Comparison of ENCODE assay signal across 9 cellular contexts in genomic region chr1:151309851-151310323, GRCh38. TPM values are rescaled to one million over a fixed set of nuclear protein-coding genes. Genes with fewer than 3 reads are reported as not detected.
DNase-seq lines count a peak whose midpoint lies in the region; ATAC-seq and TF ChIP-seq lines count a peak whose summit lies in the region.
"Had no signal": no experiment of that assay in that cellular context is flagged by ENCODE, and none has a peak within 500 bp of the region (broad histone marks: within the 10 kb centered on the region; RNA-seq: fewer than 3 reads in every experiment).

No MANE protein-coding gene starts in this region.

- H3K36me3 ChIP-seq in subcutaneous abdominal adipose tissue (ENCODE audit: control insufficient read depth in 5 of 5, insufficient read depth in 5 of 5, low read length in 5 of 5), result peaks cover 18 to 72% (median 63%) of the 10 kb centered on the region in 5 donors

- H3K4me3 ChIP-seq in subcutaneous abdominal adipose tissue (ENCODE audit: low read depth in 1 of 5, low read length in 5 of 5), result peak overlapping the region in 1 of 5 donors; percentile 2

- peaks cover 26 to 64% (median 61%) of the 10 kb centered on the region in 5 donors for H3K4me1 ChIP-seq in subcutaneous abdominal adipose tissue (ENCODE audit: control insufficient read depth in 5 of 5, insufficient read depth in 5 of 5, low read length in 5 of 5)

- no peaks in the 10 kb centered on the region for H3K27me3 Mint-ChIP-seq in chondrocyte (ENCODE audit: low read depth)

- H3K9me3 Mint-ChIP-seq in chondrocyte (ENCODE audit: low read depth), result no peaks in the 10 kb centered on the region

- DNase-seq in NCI-H1092 treated with DMSO at 0.1 percent for 48 hours (lab: John Stamatoyannopoulos, UW) (peak; percentile 15), NCI-H1092 (lab: John Stamatoyannopoulos, UW) (no peak), chondrocyte (ENCODE audit: low spot score) (no peak), kidney tubule cell (ENCODE audit: low spot score) (peak; percentile 56), NCI-H187 (lab: John Stamatoyannopoulos, UW) (no peak), RKO (ENCODE audit: low spot score) (no peak)
- DNase-seq: activated naive CD4-positive, alpha-beta T cell had no signal

- no peak for TF ChIP-seq CTCF in chondrocyte (IDR thresholded peaks at IDR 0.05)

- H3K4me3 Mint-ChIP-seq in chondrocyte (ENCODE audit: unreplicated experiment), result peak overlapping the region; percentile 40

- H3K9ac ChIP-seq in subcutaneous abdominal adipose tissue (ENCODE audit: low read length in 5 of 5), result peak overlapping the region; percentile 26 to 80 (median 59)

- H3K9me3 ChIP-seq in subcutaneous abdominal adipose tissue (ENCODE audit: control insufficient read depth in 5 of 5, low read length in 5 of 5), result no peaks in the 10 kb centered on the region

- H3K27ac ChIP-seq in subcutaneous abdominal adipose tissue (ENCODE audit: low read depth, low read length), result peak overlapping the region; percentile 99

- H3K36me3 Mint-ChIP-seq in chondrocyte (ENCODE audit: low read depth), result peaks cover 26% of the 10 kb centered on the region

- ATAC-seq in GM18861 (IDR thresholded peaks at IDR 0.05; ENCODE audit: unreplicated experiment), result no peak

- peak overlapping the region; percentile 97 for H3K27ac Mint-ChIP-seq in chondrocyte (ENCODE audit: unreplicated experiment)

- peaks cover 61% of the 10 kb centered on the region for H3K4me1 Mint-ChIP-seq in chondrocyte (ENCODE audit: low read depth)

- H3K27me3 ChIP-seq in subcutaneous abdominal adipose tissue (ENCODE audit: control insufficient read depth in 5 of 5, insufficient read depth in 4 of 5, low read length in 5 of 5), result no peaks in the 10 kb centered on the region

RNA-seq across cellular contexts. Expression of gene PI4KB, which starts 17.3 kb away (rescaled TPM):
- 51.4 to 73.2 TPM (median 54.7 TPM) in 3 replicates for total RNA-seq in chondrocyte

RNA-seq across cellular contexts. Expression of gene ZNF687, which starts 27.8 kb away (rescaled TPM):
- 17.5 to 19.3 TPM (median 18.6 TPM) in 3 replicates for total RNA-seq in chondrocyte

RNA-seq across cellular contexts. Expression of gene RFX5, which starts 37.2 kb away (rescaled TPM):
- 30.0 to 64.7 TPM (median 31.8 TPM) in 3 replicates for total RNA-seq in chondrocyte

RNA-seq across cellular contexts. Expression of gene PSMD4, which starts 55.4 kb away (rescaled TPM):
- 111 to 144 TPM (median 113 TPM) in 3 replicates for total RNA-seq in chondrocyte

Comparison
In these comparisons a context has a peak if more than half of its experiments do, and no peak if none do; other contexts are left out.
1. DNase-seq: peak in NCI-H1092 treated with DMSO at 0.1 percent for 48 hours (single experiment) and kidney tubule cell (single experiment); none in NCI-H1092 (single experiment), chondrocyte (single experiment), NCI-H187 (0 of 2) and RKO (single experiment).